ENCODE assay signal across 1 cellular context in the genomic region with DNA sequence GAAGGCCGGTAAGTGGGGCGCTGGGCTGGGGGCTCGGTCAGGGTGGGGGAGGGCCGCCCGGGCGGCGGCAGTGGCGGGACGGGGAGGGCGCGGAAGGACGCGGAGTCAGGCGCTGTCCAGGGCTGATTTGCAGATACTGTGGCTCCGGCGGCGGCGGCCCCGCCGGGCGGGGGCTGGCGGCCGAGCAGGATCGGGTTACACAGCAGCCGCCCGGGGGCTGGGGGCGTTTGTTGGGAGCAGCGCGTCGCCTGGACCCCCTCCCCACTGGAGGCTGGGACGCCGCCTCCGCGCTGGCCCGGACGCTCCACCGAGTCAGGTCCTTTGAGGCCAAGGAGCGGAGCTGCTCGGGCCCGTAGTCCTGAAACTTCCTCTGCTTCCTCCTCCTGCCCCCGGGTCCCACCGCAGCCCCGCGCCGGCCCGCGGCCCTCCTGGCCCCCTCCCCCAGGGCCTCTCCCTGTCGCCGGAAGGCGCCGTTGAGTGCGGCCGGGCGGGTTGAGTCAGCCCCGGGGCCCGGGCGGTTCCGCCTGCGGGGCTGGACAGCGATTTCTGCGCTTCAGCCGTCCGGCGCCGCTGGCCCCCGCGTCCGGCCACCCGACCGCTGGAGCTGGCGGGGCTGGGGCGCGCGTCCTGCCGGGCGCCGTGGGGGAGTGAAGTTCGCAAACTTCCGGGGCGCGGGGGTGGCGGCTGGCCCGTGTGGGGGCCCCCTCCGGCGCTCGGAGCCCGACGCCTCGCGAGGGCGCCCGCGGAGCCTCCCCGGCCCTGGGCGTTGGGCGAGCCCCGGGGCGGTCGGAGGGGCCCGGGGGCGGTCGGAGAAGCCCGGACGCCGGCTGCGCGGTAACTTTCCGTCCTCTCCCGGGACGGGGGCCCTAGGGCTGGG.
A peak's percentile ranks its signal among the peaks of the same experiment; 100 is the strongest.
TF ChIP-seq lines count a peak whose summit lies in the region.

No MANE protein-coding gene starts in this region.

TF ChIP-seq in K562, 482 proteins besides CTCF, POLR2A, EP300 and RAD21 (continued from another document and continues in another):
- TF ChIP-seq, protein P1, sequence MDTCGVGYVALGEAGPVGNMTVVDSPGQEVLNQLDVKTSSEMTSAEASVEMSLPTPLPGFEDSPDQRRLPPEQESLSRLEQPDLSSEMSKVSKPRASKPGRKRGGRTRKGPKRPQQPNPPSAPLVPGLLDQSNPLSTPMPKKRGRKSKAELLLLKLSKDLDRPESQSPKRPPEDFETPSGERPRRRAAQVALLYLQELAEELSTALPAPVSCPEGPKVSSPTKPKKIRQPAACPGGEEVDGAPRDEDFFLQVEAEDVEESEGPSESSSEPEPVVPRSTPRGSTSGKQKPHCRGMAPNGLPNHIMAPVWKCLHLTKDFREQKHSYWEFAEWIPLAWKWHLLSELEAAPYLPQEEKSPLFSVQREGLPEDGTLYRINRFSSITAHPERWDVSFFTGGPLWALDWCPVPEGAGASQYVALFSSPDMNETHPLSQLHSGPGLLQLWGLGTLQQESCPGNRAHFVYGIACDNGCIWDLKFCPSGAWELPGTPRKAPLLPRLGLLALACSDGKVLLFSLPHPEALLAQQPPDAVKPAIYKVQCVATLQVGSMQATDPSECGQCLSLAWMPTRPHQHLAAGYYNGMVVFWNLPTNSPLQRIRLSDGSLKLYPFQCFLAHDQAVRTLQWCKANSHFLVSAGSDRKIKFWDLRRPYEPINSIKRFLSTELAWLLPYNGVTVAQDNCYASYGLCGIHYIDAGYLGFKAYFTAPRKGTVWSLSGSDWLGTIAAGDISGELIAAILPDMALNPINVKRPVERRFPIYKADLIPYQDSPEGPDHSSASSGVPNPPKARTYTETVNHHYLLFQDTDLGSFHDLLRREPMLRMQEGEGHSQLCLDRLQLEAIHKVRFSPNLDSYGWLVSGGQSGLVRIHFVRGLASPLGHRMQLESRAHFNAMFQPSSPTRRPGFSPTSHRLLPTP (IDR thresholded peaks at IDR 0.05; ENCODE audit: borderline replicate concordance, extremely low read depth, insufficient read length) = no peak
- TF ChIP-seq, protein P2, sequence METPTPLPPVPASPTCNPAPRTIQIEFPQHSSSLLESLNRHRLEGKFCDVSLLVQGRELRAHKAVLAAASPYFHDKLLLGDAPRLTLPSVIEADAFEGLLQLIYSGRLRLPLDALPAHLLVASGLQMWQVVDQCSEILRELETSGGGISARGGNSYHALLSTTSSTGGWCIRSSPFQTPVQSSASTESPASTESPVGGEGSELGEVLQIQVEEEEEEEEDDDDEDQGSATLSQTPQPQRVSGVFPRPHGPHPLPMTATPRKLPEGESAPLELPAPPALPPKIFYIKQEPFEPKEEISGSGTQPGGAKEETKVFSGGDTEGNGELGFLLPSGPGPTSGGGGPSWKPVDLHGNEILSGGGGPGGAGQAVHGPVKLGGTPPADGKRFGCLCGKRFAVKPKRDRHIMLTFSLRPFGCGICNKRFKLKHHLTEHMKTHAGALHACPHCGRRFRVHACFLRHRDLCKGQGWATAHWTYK (CRISPR knock-in tag; IDR thresholded peaks at IDR 0.05) = 0 out of 2 replicates have a peak, but pooled peaks have one; percentile 75
- TF ChIP-seq, protein P3, sequence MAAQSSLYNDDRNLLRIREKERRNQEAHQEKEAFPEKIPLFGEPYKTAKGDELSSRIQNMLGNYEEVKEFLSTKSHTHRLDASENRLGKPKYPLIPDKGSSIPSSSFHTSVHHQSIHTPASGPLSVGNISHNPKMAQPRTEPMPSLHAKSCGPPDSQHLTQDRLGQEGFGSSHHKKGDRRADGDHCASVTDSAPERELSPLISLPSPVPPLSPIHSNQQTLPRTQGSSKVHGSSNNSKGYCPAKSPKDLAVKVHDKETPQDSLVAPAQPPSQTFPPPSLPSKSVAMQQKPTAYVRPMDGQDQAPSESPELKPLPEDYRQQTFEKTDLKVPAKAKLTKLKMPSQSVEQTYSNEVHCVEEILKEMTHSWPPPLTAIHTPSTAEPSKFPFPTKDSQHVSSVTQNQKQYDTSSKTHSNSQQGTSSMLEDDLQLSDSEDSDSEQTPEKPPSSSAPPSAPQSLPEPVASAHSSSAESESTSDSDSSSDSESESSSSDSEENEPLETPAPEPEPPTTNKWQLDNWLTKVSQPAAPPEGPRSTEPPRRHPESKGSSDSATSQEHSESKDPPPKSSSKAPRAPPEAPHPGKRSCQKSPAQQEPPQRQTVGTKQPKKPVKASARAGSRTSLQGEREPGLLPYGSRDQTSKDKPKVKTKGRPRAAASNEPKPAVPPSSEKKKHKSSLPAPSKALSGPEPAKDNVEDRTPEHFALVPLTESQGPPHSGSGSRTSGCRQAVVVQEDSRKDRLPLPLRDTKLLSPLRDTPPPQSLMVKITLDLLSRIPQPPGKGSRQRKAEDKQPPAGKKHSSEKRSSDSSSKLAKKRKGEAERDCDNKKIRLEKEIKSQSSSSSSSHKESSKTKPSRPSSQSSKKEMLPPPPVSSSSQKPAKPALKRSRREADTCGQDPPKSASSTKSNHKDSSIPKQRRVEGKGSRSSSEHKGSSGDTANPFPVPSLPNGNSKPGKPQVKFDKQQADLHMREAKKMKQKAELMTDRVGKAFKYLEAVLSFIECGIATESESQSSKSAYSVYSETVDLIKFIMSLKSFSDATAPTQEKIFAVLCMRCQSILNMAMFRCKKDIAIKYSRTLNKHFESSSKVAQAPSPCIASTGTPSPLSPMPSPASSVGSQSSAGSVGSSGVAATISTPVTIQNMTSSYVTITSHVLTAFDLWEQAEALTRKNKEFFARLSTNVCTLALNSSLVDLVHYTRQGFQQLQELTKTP (IDR thresholded peaks at IDR 0.05; ENCODE audit: low read depth in 1 of 2, partially characterized antibody in 2 of 2) = no peak
- TF ChIP-seq, protein P4, sequence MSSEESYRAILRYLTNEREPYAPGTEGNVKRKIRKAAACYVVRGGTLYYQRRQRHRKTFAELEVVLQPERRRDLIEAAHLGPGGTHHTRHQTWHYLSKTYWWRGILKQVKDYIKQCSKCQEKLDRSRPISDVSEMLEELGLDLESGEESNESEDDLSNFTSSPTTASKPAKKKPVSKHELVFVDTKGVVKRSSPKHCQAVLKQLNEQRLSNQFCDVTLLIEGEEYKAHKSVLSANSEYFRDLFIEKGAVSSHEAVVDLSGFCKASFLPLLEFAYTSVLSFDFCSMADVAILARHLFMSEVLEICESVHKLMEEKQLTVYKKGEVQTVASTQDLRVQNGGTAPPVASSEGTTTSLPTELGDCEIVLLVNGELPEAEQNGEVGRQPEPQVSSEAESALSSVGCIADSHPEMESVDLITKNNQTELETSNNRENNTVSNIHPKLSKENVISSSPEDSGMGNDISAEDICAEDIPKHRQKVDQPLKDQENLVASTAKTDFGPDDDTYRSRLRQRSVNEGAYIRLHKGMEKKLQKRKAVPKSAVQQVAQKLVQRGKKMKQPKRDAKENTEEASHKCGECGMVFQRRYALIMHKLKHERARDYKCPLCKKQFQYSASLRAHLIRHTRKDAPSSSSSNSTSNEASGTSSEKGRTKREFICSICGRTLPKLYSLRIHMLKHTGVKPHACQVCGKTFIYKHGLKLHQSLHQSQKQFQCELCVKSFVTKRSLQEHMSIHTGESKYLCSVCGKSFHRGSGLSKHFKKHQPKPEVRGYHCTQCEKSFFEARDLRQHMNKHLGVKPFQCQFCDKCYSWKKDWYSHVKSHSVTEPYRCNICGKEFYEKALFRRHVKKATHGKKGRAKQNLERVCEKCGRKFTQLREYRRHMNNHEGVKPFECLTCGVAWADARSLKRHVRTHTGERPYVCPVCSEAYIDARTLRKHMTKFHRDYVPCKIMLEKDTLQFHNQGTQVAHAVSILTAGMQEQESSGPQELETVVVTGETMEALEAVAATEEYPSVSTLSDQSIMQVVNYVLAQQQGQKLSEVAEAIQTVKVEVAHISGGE (CRISPR knock-in tag; IDR thresholded peaks at IDR 0.05) = peak; percentile 57 to 96 (median 83); a peak in 5 of 6 replicates
- TF ChIP-seq NFIC (IDR thresholded peaks at IDR 0.05) = no peak
- TF ChIP-seq NFRKB (IDR thresholded peaks at IDR 0.05; ENCODE audit: low read depth) = no peak
- TF ChIP-seq NR3C1 (CRISPR knock-in tag; IDR thresholded peaks at IDR 0.05) = 0 out of 2 replicates have a peak, but pooled peaks have one; percentile 24
- no peak for TF ChIP-seq ZSCAN32 (CRISPR knock-in tag; IDR thresholded peaks at IDR 0.05)
- TF ChIP-seq HMGN3 (IDR thresholded peaks at IDR 0.05; ENCODE audit: borderline replicate concordance, extremely low read depth, insufficient read length, low read depth, low read length) = peak; percentile 65
- TF ChIP-seq, protein P5, sequence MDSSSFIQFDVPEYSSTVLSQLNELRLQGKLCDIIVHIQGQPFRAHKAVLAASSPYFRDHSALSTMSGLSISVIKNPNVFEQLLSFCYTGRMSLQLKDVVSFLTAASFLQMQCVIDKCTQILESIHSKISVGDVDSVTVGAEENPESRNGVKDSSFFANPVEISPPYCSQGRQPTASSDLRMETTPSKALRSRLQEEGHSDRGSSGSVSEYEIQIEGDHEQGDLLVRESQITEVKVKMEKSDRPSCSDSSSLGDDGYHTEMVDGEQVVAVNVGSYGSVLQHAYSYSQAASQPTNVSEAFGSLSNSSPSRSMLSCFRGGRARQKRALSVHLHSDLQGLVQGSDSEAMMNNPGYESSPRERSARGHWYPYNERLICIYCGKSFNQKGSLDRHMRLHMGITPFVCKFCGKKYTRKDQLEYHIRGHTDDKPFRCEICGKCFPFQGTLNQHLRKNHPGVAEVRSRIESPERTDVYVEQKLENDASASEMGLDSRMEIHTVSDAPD (CRISPR knock-in tag; IDR thresholded peaks at IDR 0.05) = no peak
- no peak for TF ChIP-seq FUS (optimal IDR thresholded peaks at IDR 0.05; ENCODE audit: low read depth, low read length)
- no peak for TF ChIP-seq PYGO2 (tag; IDR thresholded peaks at IDR 0.05)
- no peak for TF ChIP-seq HCFC1 (IDR thresholded peaks at IDR 0.05; ENCODE audit: low read depth, low read length)
- no peak for TF ChIP-seq KLF10 (CRISPR knock-in tag; IDR thresholded peaks at IDR 0.05)
- TF ChIP-seq, protein P6, sequence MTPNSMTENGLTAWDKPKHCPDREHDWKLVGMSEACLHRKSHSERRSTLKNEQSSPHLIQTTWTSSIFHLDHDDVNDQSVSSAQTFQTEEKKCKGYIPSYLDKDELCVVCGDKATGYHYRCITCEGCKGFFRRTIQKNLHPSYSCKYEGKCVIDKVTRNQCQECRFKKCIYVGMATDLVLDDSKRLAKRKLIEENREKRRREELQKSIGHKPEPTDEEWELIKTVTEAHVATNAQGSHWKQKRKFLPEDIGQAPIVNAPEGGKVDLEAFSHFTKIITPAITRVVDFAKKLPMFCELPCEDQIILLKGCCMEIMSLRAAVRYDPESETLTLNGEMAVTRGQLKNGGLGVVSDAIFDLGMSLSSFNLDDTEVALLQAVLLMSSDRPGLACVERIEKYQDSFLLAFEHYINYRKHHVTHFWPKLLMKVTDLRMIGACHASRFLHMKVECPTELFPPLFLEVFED (CRISPR knock-in tag; conservative IDR thresholded peaks at IDR 0.05) = no peak
- TF ChIP-seq ATF7 (IDR thresholded peaks at IDR 0.05) = peak; percentile 9; the same call in 1 of the 2 replicates
- no peak for TF ChIP-seq CBX8 (IDR thresholded peaks at IDR 0.05; ENCODE audit: borderline replicate concordance, extremely low read depth, low read depth, low read length, poor library complexity, severe bottlenecking)
- TF ChIP-seq ZC3H4 (CRISPR knock-in tag; IDR thresholded peaks at IDR 0.05; ENCODE audit: borderline replicate concordance) = no peak
- TF ChIP-seq, protein P7, sequence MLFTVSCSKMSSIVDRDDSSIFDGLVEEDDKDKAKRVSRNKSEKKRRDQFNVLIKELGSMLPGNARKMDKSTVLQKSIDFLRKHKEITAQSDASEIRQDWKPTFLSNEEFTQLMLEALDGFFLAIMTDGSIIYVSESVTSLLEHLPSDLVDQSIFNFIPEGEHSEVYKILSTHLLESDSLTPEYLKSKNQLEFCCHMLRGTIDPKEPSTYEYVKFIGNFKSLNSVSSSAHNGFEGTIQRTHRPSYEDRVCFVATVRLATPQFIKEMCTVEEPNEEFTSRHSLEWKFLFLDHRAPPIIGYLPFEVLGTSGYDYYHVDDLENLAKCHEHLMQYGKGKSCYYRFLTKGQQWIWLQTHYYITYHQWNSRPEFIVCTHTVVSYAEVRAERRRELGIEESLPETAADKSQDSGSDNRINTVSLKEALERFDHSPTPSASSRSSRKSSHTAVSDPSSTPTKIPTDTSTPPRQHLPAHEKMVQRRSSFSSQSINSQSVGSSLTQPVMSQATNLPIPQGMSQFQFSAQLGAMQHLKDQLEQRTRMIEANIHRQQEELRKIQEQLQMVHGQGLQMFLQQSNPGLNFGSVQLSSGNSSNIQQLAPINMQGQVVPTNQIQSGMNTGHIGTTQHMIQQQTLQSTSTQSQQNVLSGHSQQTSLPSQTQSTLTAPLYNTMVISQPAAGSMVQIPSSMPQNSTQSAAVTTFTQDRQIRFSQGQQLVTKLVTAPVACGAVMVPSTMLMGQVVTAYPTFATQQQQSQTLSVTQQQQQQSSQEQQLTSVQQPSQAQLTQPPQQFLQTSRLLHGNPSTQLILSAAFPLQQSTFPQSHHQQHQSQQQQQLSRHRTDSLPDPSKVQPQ (CRISPR knock-in tag; IDR thresholded peaks at IDR 0.05; ENCODE audit: borderline replicate concordance) = no peak
- TF ChIP-seq, protein P8, sequence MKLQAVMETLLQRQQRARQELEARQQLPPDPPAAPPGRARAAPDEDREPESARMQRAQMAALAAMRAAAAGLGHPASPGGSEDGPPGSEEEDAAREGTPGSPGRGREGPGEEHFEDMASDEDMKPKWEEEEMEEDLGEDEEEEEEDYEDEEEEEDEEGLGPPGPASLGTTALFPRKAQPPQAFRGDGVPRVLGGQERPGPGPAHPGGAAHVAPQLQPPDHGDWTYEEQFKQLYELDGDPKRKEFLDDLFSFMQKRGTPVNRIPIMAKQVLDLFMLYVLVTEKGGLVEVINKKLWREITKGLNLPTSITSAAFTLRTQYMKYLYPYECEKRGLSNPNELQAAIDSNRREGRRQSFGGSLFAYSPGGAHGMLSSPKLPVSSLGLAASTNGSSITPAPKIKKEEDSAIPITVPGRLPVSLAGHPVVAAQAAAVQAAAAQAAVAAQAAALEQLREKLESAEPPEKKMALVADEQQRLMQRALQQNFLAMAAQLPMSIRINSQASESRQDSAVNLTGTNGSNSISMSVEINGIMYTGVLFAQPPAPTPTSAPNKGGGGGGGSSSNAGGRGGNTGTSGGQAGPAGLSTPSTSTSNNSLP (IDR thresholded peaks at IDR 0.05; ENCODE audit: borderline replicate concordance, low read depth, low read length) = no peak
- peak; percentile 3 for TF ChIP-seq RBM25 (IDR thresholded peaks at IDR 0.05; ENCODE audit: low read depth, low read length, severe bottlenecking)
- no peak for TF ChIP-seq NFIX (CRISPR knock-in tag; IDR thresholded peaks at IDR 0.05; ENCODE audit: low read depth)
- TF ChIP-seq, protein P9, sequence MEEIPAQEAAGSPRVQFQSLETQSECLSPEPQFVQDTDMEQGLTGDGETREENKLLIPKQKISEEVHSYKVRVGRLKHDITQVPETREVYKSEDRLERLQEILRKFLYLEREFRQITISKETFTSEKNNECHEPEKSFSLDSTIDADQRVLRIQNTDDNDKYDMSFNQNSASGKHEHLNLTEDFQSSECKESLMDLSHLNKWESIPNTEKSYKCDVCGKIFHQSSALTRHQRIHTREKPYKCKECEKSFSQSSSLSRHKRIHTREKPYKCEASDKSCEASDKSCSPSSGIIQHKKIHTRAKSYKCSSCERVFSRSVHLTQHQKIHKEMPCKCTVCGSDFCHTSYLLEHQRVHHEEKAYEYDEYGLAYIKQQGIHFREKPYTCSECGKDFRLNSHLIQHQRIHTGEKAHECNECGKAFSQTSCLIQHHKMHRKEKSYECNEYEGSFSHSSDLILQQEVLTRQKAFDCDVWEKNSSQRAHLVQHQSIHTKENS (CRISPR knock-in tag; IDR thresholded peaks at IDR 0.05) = no peak
